8 cellular contexts compared by ENCODE assay signal in the genomic region with DNA sequence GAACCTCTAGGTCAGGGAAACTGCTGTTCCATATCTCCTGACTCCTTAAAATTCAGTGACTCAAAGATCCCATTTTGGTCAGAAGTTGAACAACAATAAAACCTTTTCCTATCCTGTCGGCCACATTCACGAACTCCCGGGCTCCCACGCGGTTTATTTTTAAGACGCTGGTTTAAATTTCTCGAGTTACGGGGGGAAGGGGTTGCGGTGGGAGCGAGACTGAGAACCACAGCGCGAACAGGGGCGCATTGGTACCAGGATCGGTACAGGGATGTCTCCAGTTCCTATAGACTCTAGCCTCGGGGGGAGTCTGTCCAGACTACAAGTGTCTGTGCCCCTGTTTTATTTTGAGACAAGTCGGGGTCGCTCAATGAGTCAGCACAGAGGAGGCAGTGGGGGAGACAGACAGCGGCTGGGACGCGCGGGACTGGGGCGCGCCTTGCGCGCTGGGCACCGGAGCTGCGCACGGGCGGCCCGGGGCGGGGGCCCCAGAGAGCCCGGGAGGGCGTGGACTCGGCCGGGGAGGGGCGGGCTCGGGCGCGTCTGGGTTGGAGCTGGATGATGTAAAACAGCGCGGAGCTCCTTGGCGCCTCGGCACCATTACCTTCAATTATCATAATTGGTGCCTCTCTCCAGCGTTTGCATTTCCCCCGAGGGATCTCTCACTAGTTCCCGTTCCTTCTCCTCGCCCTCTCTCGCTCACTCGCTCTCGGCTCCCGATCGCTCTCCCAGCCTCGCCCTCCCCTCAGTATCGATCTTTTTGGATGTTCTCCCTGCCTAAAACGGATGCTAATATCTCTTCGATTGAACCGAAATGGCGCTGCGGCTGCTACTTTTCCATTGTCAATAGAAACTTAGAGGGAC. TPM values are rescaled to one million over a fixed set of nuclear protein-coding genes. Genes with fewer than 3 reads are reported as not detected.
DNase-seq lines count a peak whose midpoint lies in the region; ATAC-seq and TF ChIP-seq lines count a peak whose summit lies in the region.

No MANE protein-coding gene starts in this region.

- H3K4me3 ChIP-seq in breast epithelium (peak overlapping the region; percentile 34 to 66 (median 53)), kidney epithelial cell (ENCODE audit: low read depth, low read length) (peak overlapping the region; percentile 46)

- H3K4me1 ChIP-seq in breast epithelium: no peaks in the 10 kb centered on the region

- H3K27ac ChIP-seq in breast epithelium: no peak overlapping the region

- peak; percentile 22 for DNase-seq in NCI-H2196 (lab: John Stamatoyannopoulos, UW; ENCODE audit: unreplicated experiment)
- no peak for DNase-seq in NCI-H2196 treated with DMSO at 0.1 percent for 48 hours (lab: John Stamatoyannopoulos, UW; ENCODE audit: unreplicated experiment)
- peak in 3 of 5 donors; percentile 21 to 53 (median 24) for DNase-seq in T-helper 1 cell
- peak; percentile 33 to 58 for DNase-seq in breast epithelium (ENCODE audit: low spot score in 2 of 2)
- no peak for DNase-seq in kidney epithelial cell (ENCODE audit: low read depth)
- DNase-seq in stimulated activated CD4-positive, alpha-beta T cell treated with anti-CD3 and anti-CD28 coated beads, Interleukin-4, amount 100 ng/mL, for 24 hours: peak; percentile 47
- no peak for DNase-seq in NCI-H226

- H3K9me3 ChIP-seq in breast epithelium: no peaks in the 10 kb centered on the region

- no peaks in the 10 kb centered on the region for H3K36me3 ChIP-seq in breast epithelium
- no peaks in the 10 kb centered on the region for H3K36me3 ChIP-seq in kidney epithelial cell (ENCODE audit: control insufficient read depth, insufficient read depth, low read length)

- peaks cover 0 to 18% of the 10 kb centered on the region in 2 donors for H3K27me3 ChIP-seq in breast epithelium
- H3K27me3 ChIP-seq in kidney epithelial cell (ENCODE audit: control insufficient read depth, insufficient read depth, low read length): peaks cover 2% of the 10 kb centered on the region

- no peak for TF ChIP-seq POLR2A in breast epithelium (IDR thresholded peaks at IDR 0.05)

- intact Hi-C loops in breast epithelium (cut with DNase I; ENCODE audit: low total_unique reads): loop anchor here (5.0 kb wide), 1 partner anchor 639 kb away; no protein-coding TSS in a partner anchor

- ATAC-seq in GM21526 (IDR thresholded peaks at IDR 0.05; ENCODE audit: low FRiP score, unreplicated experiment): no peak

- no peak for TF ChIP-seq CTCF in breast epithelium (IDR thresholded peaks at IDR 0.05)
- no peak for TF ChIP-seq CTCF in kidney epithelial cell (IDR thresholded peaks at IDR 0.05; ENCODE audit: insufficient read depth, low read length, poor library complexity, severe bottlenecking)

RNA-seq across cellular contexts. Expression of a gene that starts 8.7 kb away (rescaled TPM):
- 10 to 100 TPM in 1 of 3 donors, 1 to 10 TPM in 2; 3.4 to 41.9 (median 7.5) TPM for total RNA-seq in breast epithelium
- total RNA-seq in kidney epithelial cell: 28.5 and 34.6 TPM in 2 replicates

Comparison
In these comparisons a context has a peak if more than half of its experiments do, and no peak if none do; other contexts are left out.
1. DNase-seq: peak in NCI-H2196 (single experiment), T-helper 1 cell (3 of 5), breast epithelium (2 of 2) and stimulated activated CD4-positive, alpha-beta T cell treated with anti-CD3 and anti-CD28 coated beads, Interleukin-4, amount 100 ng/mL, for 24 hours (single experiment); none in NCI-H2196 treated with DMSO at 0.1 percent for 48 hours (single experiment), kidney epithelial cell (single experiment) and NCI-H226 (single experiment).